Comparison of ENCODE assay signal across 8 cellular contexts in genomic region chr7:21426958-21427860, GRCh38. TPM values are rescaled to one million over a fixed set of nuclear protein-coding genes. Genes with fewer than 3 reads are reported as not detected.
DNase-seq lines count a peak whose midpoint lies in the region; ATAC-seq and TF ChIP-seq lines count a peak whose summit lies in the region.

No MANE protein-coding gene starts in this region.

- H3K4me1 Mint-ChIP-seq in activated T-helper 2 cell treated with anti-CD3 and anti-CD28 coated beads, Interferon-gamma antibody, Interleukin-2, Interleukin-4, amounts not matched to agents 10 μg/mL and 5 μg/mL and 100 μg/mL, durations not matched to agents 14 hours and 24 hours and 36 hours (ENCODE audit: low read depth) = peaks cover 40% of the 10 kb centered on the region
- peaks cover 44 to 48% of the 10 kb centered on the region in 2 donors for H3K4me1 Mint-ChIP-seq in natural killer cell

- intact Hi-C loops in activated T-helper 2 cell treated with anti-CD3 and anti-CD28 coated beads, Interferon-gamma antibody, Interleukin-2, Interleukin-4, amounts not matched to agents 10 μg/mL and 5 μg/mL and 100 μg/mL, durations not matched to agents 14 hours and 24 hours and 36 hours (cut with micrococcal nuclease) = loop anchor here (1.0 to 5.0 kb wide), 5 partner anchors 45 to 520 kb away; partner anchors contain the start of gene CDCA7L
- intact Hi-C loops in natural killer cell (cut with micrococcal nuclease) = loop anchor here (1.0 to 5.0 kb wide), 2 partner anchors 44 to 70 kb away; no protein-coding TSS in a partner anchor

- peaks cover 28% of the 10 kb centered on the region for H3K36me3 Mint-ChIP-seq in activated T-helper 2 cell treated with anti-CD3 and anti-CD28 coated beads, Interferon-gamma antibody, Interleukin-2, Interleukin-4, amounts not matched to agents 10 μg/mL and 5 μg/mL and 100 μg/mL, durations not matched to agents 14 hours and 24 hours and 36 hours (ENCODE audit: low read depth)
- H3K36me3 Mint-ChIP-seq in natural killer cell = no peaks in the 10 kb centered on the region

- DNase-seq in EL (peak; percentile 98), H4 (ENCODE audit: low spot score) (peak; percentile 100), LNCaP clone FGC (ENCODE audit: low read depth) (peak; percentile 94), RPMI8226 (peak; percentile 99), fibroblast of peridontal ligament (ENCODE audit: extremely low read depth) (peak; percentile 95), natural killer cell (peak; percentile 98)
- DNase-seq in activated T-helper 2 cell treated with anti-CD3 and anti-CD28 coated beads, Interferon-gamma antibody, Interleukin-2, Interleukin-4, amounts not matched to agents 10 μg/mL and 5 μg/mL and 100 μg/mL, durations not matched to agents 14 hours and 24 hours and 36 hours (ENCODE audit: low spot score) = peak; percentile 99
- peak; percentile 97 to 99 (median 99) for DNase-seq in stimulated activated naive CD4-positive, alpha-beta T cell (lab: John Stamatoyannopoulos, UW)

- H3K4me3 Mint-ChIP-seq in activated T-helper 2 cell treated with anti-CD3 and anti-CD28 coated beads, Interferon-gamma antibody, Interleukin-2, Interleukin-4, amounts not matched to agents 10 μg/mL and 5 μg/mL and 100 μg/mL, durations not matched to agents 14 hours and 24 hours and 36 hours (ENCODE audit: low read depth) = peak overlapping the region; percentile 100
- H3K4me3 Mint-ChIP-seq in natural killer cell = peak overlapping the region; percentile 99

- peak overlapping the region; percentile 100 for H3K27ac Mint-ChIP-seq in activated T-helper 2 cell treated with anti-CD3 and anti-CD28 coated beads, Interferon-gamma antibody, Interleukin-2, Interleukin-4, amounts not matched to agents 10 μg/mL and 5 μg/mL and 100 μg/mL, durations not matched to agents 14 hours and 24 hours and 36 hours
- peak overlapping the region; percentile 99 to 100 for H3K27ac Mint-ChIP-seq in natural killer cell

- peak overlapping the region; percentile 76 for H3K4me3 ChIP-seq in LNCaP clone FGC (ENCODE audit: low read depth, low read length)

- no peaks in the 10 kb centered on the region for H3K27me3 Mint-ChIP-seq in activated T-helper 2 cell treated with anti-CD3 and anti-CD28 coated beads, Interferon-gamma antibody, Interleukin-2, Interleukin-4, amounts not matched to agents 10 μg/mL and 5 μg/mL and 100 μg/mL, durations not matched to agents 14 hours and 24 hours and 36 hours (ENCODE audit: low read depth)
- H3K27me3 Mint-ChIP-seq in natural killer cell (ENCODE audit: low read depth in 2 of 2) = no peaks in the 10 kb centered on the region

- H3K9me3 Mint-ChIP-seq in activated T-helper 2 cell treated with anti-CD3 and anti-CD28 coated beads, Interferon-gamma antibody, Interleukin-2, Interleukin-4, amounts not matched to agents 10 μg/mL and 5 μg/mL and 100 μg/mL, durations not matched to agents 14 hours and 24 hours and 36 hours = no peaks in the 10 kb centered on the region
- no peaks in the 10 kb centered on the region for H3K9me3 Mint-ChIP-seq in natural killer cell

- ATAC-seq in natural killer cell = peak; percentile 75 to 90 (median 77)

- 0 out of 2 replicates have a peak, but pooled peaks have one; percentile 9 for TF ChIP-seq CTCF in LNCaP clone FGC (IDR thresholded peaks at IDR 0.05; ENCODE audit: control insufficient read depth, extremely low read depth, insufficient read depth)
- TF ChIP-seq CTCF in natural killer cell (IDR thresholded peaks at IDR 0.05) = no peak

RNA-seq across cellular contexts. Expression of gene SP4, which starts 0.7 kb away (rescaled TPM):
- 12.6 and 16.6 TPM in 2 replicates for total RNA-seq in H4 (2014; rRNA removed; shearing (Covaris generic))
- 17.9 and 19.2 TPM in 2 replicates for total RNA-seq in activated T-helper 2 cell treated with anti-CD3 and anti-CD28 coated beads, Interferon-gamma antibody, Interleukin-2, Interleukin-4, amounts not matched to agents 10 μg/mL and 5 μg/mL and 100 μg/mL, durations not matched to agents 14 hours and 24 hours and 36 hours
- total RNA-seq in natural killer cell = 10 to 100 TPM; 38.8 to 49.6 (median 44.5) TPM

Comparison
In these comparisons a context has a peak if more than half of its experiments do, and no peak if none do; other contexts are left out.
1. Peak in every context shown above with its lines: DNase-seq, ATAC-seq and H3K4me3 ChIP-seq.